In the genomic region with DNA sequence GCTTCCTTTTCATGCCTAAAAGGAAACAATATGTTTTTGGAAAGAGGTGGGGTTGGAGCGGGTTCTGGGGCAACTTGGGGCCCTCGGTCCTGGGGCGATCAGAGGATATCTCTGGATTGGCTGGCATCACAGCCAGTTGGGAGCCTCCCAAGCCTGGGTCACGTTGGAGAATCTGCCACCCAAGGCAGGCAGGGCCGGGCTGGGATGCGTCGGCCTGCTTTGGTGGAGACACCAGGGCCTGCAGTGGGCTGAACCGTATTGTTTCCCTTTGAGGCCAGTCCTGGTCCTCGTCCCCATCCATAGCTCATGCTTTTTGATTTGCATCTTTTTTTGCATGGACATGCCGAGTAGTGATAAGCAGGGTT, we compare ENCODE assay signal across 29 cellular contexts.
DNase-seq lines count a peak whose midpoint lies in the region; ATAC-seq and TF ChIP-seq lines count a peak whose summit lies in the region.
"Had no signal": no experiment of that assay in that cellular context is flagged by ENCODE, and none has a peak within 500 bp of the region (broad histone marks: within the 10 kb centered on the region; RNA-seq: fewer than 3 reads in every experiment).

No MANE protein-coding gene starts in this region.

- TF ChIP-seq POLR2A in stomach (IDR thresholded peaks at IDR 0.05) = no peak

- no peak overlapping the region for H2BK5ac ChIP-seq in mesendoderm (ENCODE audit: low read length)

- H3K9me3 Mint-ChIP-seq in mesothelial cell of epicardium = no peaks in the 10 kb centered on the region
- H3K9me3 Mint-ChIP-seq: CD8-positive, alpha-beta memory T cell had no signal

- H3K27me3 ChIP-seq in mesendoderm (ENCODE audit: insufficient read depth, low read length, poor library complexity) (no peaks in the 10 kb centered on the region), psoas muscle (ENCODE audit: insufficient read depth in 3 of 3, low read length in 2 of 3) (peaks cover 0 to 2% (median 0%) of the 10 kb centered on the region in 3 donors), stomach (no peaks in the 10 kb centered on the region)
- H3K27me3 ChIP-seq: BE2C had no signal

- no peaks in the 10 kb centered on the region for H3K79me2 ChIP-seq in mesendoderm (ENCODE audit: control insufficient read depth, insufficient read depth, low read length)

- DNase-seq in left cardiac atrium = peak; percentile 20
- DNase-seq in Right ventricle myocardium superior = no peak
- DNase-seq in NCI-H526 treated with DMSO at 0.1 percent for 48 hours (lab: John Stamatoyannopoulos, UW) = peak; percentile 26
- no peak for DNase-seq in mesendoderm
- DNase-seq in psoas muscle = peak; percentile 13 to 26
- no peak for DNase-seq in activated CD8-positive, alpha-beta memory T cell treated with anti-CD3 and anti-CD28 coated beads, Interleukin-2, amount 50 U/mL, for 48 hours
- DNase-seq in mesothelial cell of epicardium (ENCODE audit: low spot score in 2 of 2, unreplicated experiment in 2 of 2) = no peak
- DNase-seq in stomach = no peak
- DNase-seq: BE2C; CD8-positive, alpha-beta memory T cell; DMS 273 treated with DMSO at 0.1 percent for 48 hours; DMS79 treated with DMSO at 0.1 percent for 48 hours; GF-D8; GOT3; Karpas-422; NCI-H1092; NCI-H1417 treated with DMSO at 0.1 percent for 48 hours; NCI-H1694 treated with DMSO at 0.1 percent for 48 hours; NCI-H2081 treated with DMSO at 0.1 percent for 48 hours; NCI-H2171 treated with DMSO at 0.1 percent for 48 hours; NCI-H345; NCI-H510A treated with DMSO at 0.1 percent for 48 hours; NCI-H774; PC-9; SHP77 treated with DMSO at 0.1 percent for 48 hours had no signal

- no peak overlapping the region for H3K56ac ChIP-seq in mesendoderm (ENCODE audit: low read length)

- no peaks in the 10 kb centered on the region for H3K36me3 ChIP-seq in mesendoderm (ENCODE audit: control insufficient read depth, insufficient read depth, low read length)
- peaks cover 0 to 33% of the 10 kb centered on the region in 2 donors for H3K36me3 ChIP-seq in psoas muscle (ENCODE audit: insufficient read depth in 1 of 2, low read depth in 1 of 2)
- H3K36me3 ChIP-seq in stomach = peaks cover 0 to 73% (median 34%) of the 10 kb centered on the region in 4 donors

- no peaks in the 10 kb centered on the region for H3K79me1 ChIP-seq in mesendoderm (ENCODE audit: low read length)

- H3K27ac ChIP-seq in mesendoderm (ENCODE audit: low read depth, low read length) = no peak overlapping the region
- no peak overlapping the region for H3K27ac ChIP-seq in psoas muscle
- no peak overlapping the region for H3K27ac ChIP-seq in stomach
- H3K27ac ChIP-seq: 22Rv1, HL-60, PC-9 had no signal

- peaks cover 26% of the 10 kb centered on the region for H3K36me3 Mint-ChIP-seq in mesothelial cell of epicardium

- H3K9me3 ChIP-seq in psoas muscle (no peaks in the 10 kb centered on the region), stomach (no peaks in the 10 kb centered on the region)
- H3K9me3 ChIP-seq: BE2C had no signal

- no peak overlapping the region for H3K18ac ChIP-seq in mesendoderm (ENCODE audit: low read length)

- H3K23ac ChIP-seq in mesendoderm (ENCODE audit: low read length) = peak overlapping the region; percentile 66

- TF ChIP-seq CTCF in psoas muscle (IDR thresholded peaks at IDR 0.05) (no peak), mesothelial cell of epicardium (IDR thresholded peaks at IDR 0.05; ENCODE audit: unreplicated experiment) (no peak), stomach (IDR thresholded peaks at IDR 0.05) (no peak)

- H3K4me1 ChIP-seq in mesendoderm (ENCODE audit: control insufficient read depth, low read depth, low read length) = no peaks in the 10 kb centered on the region
- no peaks in the 10 kb centered on the region for H3K4me1 ChIP-seq in psoas muscle
- no peaks in the 10 kb centered on the region for H3K4me1 ChIP-seq in stomach
- H3K4me1 ChIP-seq: BE2C had no signal

- H3K4ac ChIP-seq in mesendoderm (ENCODE audit: low read depth, low read length) = no peak overlapping the region

- H3K9ac ChIP-seq in mesendoderm (ENCODE audit: low read length) = no peak overlapping the region

- no peak overlapping the region for H4K5ac ChIP-seq in mesendoderm (ENCODE audit: low read length)

- H2BK15ac ChIP-seq in mesendoderm (replicated peaks; ENCODE audit: low read depth) = no peak overlapping the region

- no CpG with 5 or more reads among the region's 10 CpGs for WGBS in mesendoderm (ENCODE audit: extremely low coverage, insufficient coverage, low lambda C conversion rate)
- 86 to 91% (median 86%) methylated on average over 10 of the region's 10 CpGs for WGBS in psoas muscle, 3 donors
- 87 to 93% (median 88%) methylated on average over 9 to 10 of the region's 10 CpGs for WGBS in stomach, 5 donors

- H3K27me3 Mint-ChIP-seq in mesothelial cell of epicardium (ENCODE audit: low read depth) = no peaks in the 10 kb centered on the region
- H3K27me3 Mint-ChIP-seq: CD8-positive, alpha-beta memory T cell had no signal

- no peak overlapping the region for H3K4me3 Mint-ChIP-seq in mesothelial cell of epicardium
- H3K4me3 Mint-ChIP-seq: CD14-positive monocyte; CD8-positive, alpha-beta memory T cell had no signal

- no peak overlapping the region for H3K4me2 ChIP-seq in mesendoderm (ENCODE audit: low read length)
- H3K4me2 ChIP-seq: PC-9 had no signal

- H3K4me1 Mint-ChIP-seq in mesothelial cell of epicardium = peaks cover 2% of the 10 kb centered on the region

- intact Hi-C loops in left cardiac atrium (cut with DNase I) = no loop called here
- intact Hi-C loops in Right ventricle myocardium superior (cut with DNase I) = no loop called here
- intact Hi-C loops in psoas muscle (cut with DNase I) = no loop called here
- intact Hi-C loops in stomach (cut with DNase I; ENCODE audit: low total_unique reads) = no loop called here

- no peak overlapping the region for H3K27ac Mint-ChIP-seq in mesothelial cell of epicardium

- no peak overlapping the region for H4K8ac ChIP-seq in mesendoderm (ENCODE audit: low read depth, low read length)

- H2BK120ac ChIP-seq in mesendoderm (ENCODE audit: low read depth, low read length) = no peak overlapping the region

- no peak overlapping the region for H2AK5ac ChIP-seq in mesendoderm (ENCODE audit: low read length)

- H3K4me3 ChIP-seq in mesendoderm (ENCODE audit: low read length) = no peak overlapping the region
- no peak overlapping the region for H3K4me3 ChIP-seq in psoas muscle
- H3K4me3 ChIP-seq in stomach = no peak overlapping the region
- H3K4me3 ChIP-seq: PC-9 had no signal

- no peak for TF ChIP-seq EP300 in stomach (IDR thresholded peaks at IDR 0.05)

- ATAC-seq in left cardiac atrium (no peak), Right ventricle myocardium superior (ENCODE audit: poor library complexity) (no peak), psoas muscle (no peak)
- ATAC-seq: HCT116 had no signal

Comparison
In these comparisons a context has a peak if more than half of its experiments do, and no peak if none do; other contexts are left out.
1. DNase-seq: peak in left cardiac atrium (single experiment), NCI-H526 treated with DMSO at 0.1 percent for 48 hours (single experiment) and psoas muscle (2 of 2); none in Right ventricle myocardium superior (single experiment), mesendoderm (single experiment), activated CD8-positive, alpha-beta memory T cell treated with anti-CD3 and anti-CD28 coated beads, Interleukin-2, amount 50 U/mL, for 48 hours (single experiment), mesothelial cell of epicardium (0 of 2) and stomach (single experiment).